In the genomic region with DNA sequence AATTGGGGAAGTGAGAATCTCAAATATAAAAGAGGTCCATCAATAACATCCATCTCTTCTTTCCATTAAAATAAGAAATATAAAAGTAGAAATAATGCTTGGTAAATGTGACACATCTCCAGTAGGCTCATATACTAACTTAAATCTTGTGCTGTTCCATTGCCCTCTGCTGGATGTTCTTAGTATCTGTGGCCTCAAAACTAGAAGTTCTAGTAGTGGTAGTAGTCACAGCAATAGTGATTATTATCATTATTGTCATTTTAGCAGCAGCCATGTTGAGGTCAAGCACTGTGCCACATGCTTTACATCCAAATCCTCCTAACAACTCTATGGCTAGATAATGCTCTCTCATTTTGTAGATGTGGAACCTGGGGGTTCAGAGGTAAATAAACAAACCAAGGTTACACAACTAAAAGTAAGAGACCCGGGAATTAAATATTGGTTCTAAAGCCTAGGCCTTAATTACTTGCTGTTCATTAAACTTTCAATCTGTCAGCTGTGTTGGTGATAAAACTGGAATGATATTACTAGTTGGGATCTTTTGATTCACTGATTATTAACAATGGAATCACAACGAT, we compare ENCODE assay signal across 8 cellular contexts. TPM values are rescaled to one million over a fixed set of nuclear protein-coding genes. Genes with fewer than 3 reads are reported as not detected.
DNase-seq lines count a peak whose midpoint lies in the region; ATAC-seq, FAIRE-seq and TF ChIP-seq lines count a peak whose summit lies in the region.

No MANE protein-coding gene starts in this region.

- no peaks in the 10 kb centered on the region for H3K27me3 ChIP-seq in testis

- FAIRE-seq in H54 (lab: Jason Lieb, UNC) (peak; percentile 60), RCC 7860 (lab: Jason Lieb, UNC) (peak; percentile 76)

- no peaks in the 10 kb centered on the region for H3K9me3 ChIP-seq in testis

- peak; percentile 60 to 73 for ATAC-seq in activated CD4-positive, CD25-positive, alpha-beta regulatory T cell treated with anti-CD3 and anti-CD28 coated beads, Interleukin-2, amount 50 U/mL, for 24 hours

- intact Hi-C loops in testis (cut with DNase I; ENCODE audit: low total_unique reads) = no loop called here

- TF ChIP-seq CTCF in testis (IDR thresholded peaks at IDR 0.05) = peak; percentile 55 to 72 (median 64)

- no peaks in the 10 kb centered on the region for H3K4me1 ChIP-seq in testis

- no peaks in the 10 kb centered on the region for H3K36me3 ChIP-seq in testis (ENCODE audit: low read depth, missing control alignments)

- no peak for DNase-seq in activated CD4-positive, CD25-positive, alpha-beta regulatory T cell treated with anti-CD3 and anti-CD28 coated beads, Interleukin-2, amount 50 U/mL, for 72 hours
- peak; percentile 15 for DNase-seq in H54 (ENCODE audit: insufficient read length, low spot score)
- DNase-seq in LoVo (ENCODE audit: low spot score) = peak; percentile 71
- DNase-seq in RCC 7860 (ENCODE audit: low spot score) = peak; percentile 61
- DNase-seq in central memory CD4-positive, alpha-beta T cell = peak; percentile 53
- peak; percentile 82 for DNase-seq in kidney glomerular epithelial cell (lab: John Stamatoyannopoulos, UW)
- DNase-seq in testis = peak; percentile 41

- no peak overlapping the region for H3K4me3 ChIP-seq in testis

- no peak overlapping the region for H3K27ac ChIP-seq in testis

- TF ChIP-seq POLR2A in H54 (IDR thresholded peaks at IDR 0.05; ENCODE audit: low read depth, low read length) (no peak), testis (IDR thresholded peaks at IDR 0.05) (no peak)

- WGBS in testis, 2 donors = 67 to 85% methylated on average over 2 of the region's 2 CpGs

RNA-seq across cellular contexts. Expression of a gene that starts 20.2 kb away (rescaled TPM):
- 1 to 10 TPM; 1.2 to 1.4 TPM for total RNA-seq in testis
- polyA plus RNA-seq in testis (ENCODE audit: insufficient read depth, low read depth, low replicate concordance) = 0.50 TPM

RNA-seq across cellular contexts. Expression of a gene that starts 42.2 kb away (rescaled TPM):
- 100 to 1,000 TPM; 108 to 126 TPM for total RNA-seq in testis
- polyA plus RNA-seq in testis (ENCODE audit: insufficient read depth, low read depth, low replicate concordance) = 200 TPM

RNA-seq across cellular contexts. Expression of a gene that starts 42.3 kb away (rescaled TPM):
- 10 to 100 TPM; 51.4 to 54.9 TPM for total RNA-seq in testis
- 64.2 TPM for polyA plus RNA-seq in testis (ENCODE audit: insufficient read depth, low read depth, low replicate concordance)
